1 cellular context compared by ENCODE assay signal in genomic region chr17:4956493-4957061, GRCh38.
TF ChIP-seq lines count a peak whose summit lies in the region.

No MANE protein-coding gene starts in this region.

TF ChIP-seq in HepG2, 621 proteins besides CTCF, POLR2A, EP300 and RAD21:
- TF ChIP-seq ZUFSP (CRISPR knock-in tag; IDR thresholded peaks at IDR 0.05; ENCODE audit: borderline replicate concordance) (no peak), HOXD1 (CRISPR knock-in tag; IDR thresholded peaks at IDR 0.05) (no peak)
TF ChIP-seq in HepG2: peak in this region for 0.
